32 cellular contexts compared by ENCODE assay signal in the genomic region with DNA sequence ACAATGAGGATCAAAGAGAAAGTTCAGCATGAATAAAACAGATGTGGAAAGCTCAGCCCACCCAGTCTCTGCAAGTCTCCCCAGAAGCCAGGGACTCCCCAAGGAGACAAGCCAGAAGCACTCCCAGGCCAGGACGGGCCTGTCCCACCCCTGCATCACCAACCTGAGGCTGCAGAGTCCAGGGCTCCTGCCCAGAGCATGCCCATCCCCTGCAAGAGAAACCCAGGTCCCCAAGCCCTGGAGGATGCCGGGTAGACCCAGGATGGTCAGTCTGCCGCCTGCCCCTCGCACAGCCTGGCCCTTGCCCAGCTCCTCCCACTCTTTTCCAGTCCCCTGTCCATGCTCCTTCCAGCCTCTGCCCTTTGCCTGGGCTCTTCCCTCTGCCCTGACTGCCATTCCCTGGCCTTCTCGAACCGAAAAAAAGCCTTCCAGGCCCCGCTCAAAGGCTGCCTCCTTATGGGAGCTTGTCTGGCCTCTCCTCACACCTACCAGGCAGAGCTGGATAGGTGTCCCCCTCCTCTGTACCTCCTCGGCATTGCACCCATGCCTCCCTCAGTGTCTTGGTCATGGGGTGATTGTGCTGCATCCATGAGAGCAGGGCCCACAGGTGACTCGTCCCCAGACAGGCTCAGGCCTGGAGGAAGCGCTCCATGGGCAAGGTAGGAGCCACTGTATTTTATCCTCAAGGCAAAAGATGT. TPM values are rescaled to one million over a fixed set of nuclear protein-coding genes. Genes with fewer than 3 reads are reported as not detected.
A peak's percentile ranks its signal among the peaks of the same experiment; 100 is the strongest.
DNase-seq lines count a peak whose midpoint lies in the region; ATAC-seq and TF ChIP-seq lines count a peak whose summit lies in the region.
"Had no signal": no experiment of that assay in that cellular context is flagged by ENCODE, and none has a peak within 500 bp of the region (broad histone marks: within the 10 kb centered on the region; RNA-seq: fewer than 3 reads in every experiment).

No MANE protein-coding gene starts in this region.

- no peak overlapping the region for H3K4me2 ChIP-seq in osteoblast (ENCODE audit: insufficient read depth, low read length)
- H3K4me2 ChIP-seq: SK-N-SH, smooth muscle cell had no signal

- ATAC-seq in Panc1: peak; percentile 29; the same call in 1 of the 2 replicates
- ATAC-seq: activated CD4-positive, alpha-beta T cell treated with anti-CD3 and anti-CD28 coated beads for 36 hours; activated T-cell treated with anti-CD3 and anti-CD28 coated beads, Interleukin-2, amount 50 U/mL, for 72 hours; left lung; T-helper 17 cell had no signal

- H3K4me3 ChIP-seq in Panc1 (ENCODE audit: low read depth in 2 of 2, low read length in 2 of 2) (no peak overlapping the region), endodermal cell (ENCODE audit: low read length) (no peak overlapping the region), osteoblast (ENCODE audit: insufficient read depth, low read length) (no peak overlapping the region), thyroid gland (replicated peaks in 1 of 3) (no peak overlapping the region)
- H3K4me3 ChIP-seq: left lung, smooth muscle cell, transverse colon had no signal

- H2AFZ ChIP-seq in osteoblast (ENCODE audit: low read length): no peak overlapping the region

- TF ChIP-seq POLR2A in thyroid gland (IDR thresholded peaks at IDR 0.05): no peak

- TF ChIP-seq CTCF in Panc1 (IDR thresholded peaks at IDR 0.05) (no peak), endodermal cell (conservative IDR thresholded peaks at IDR 0.05) (peak; percentile 57), osteoblast (IDR thresholded peaks at IDR 0.05; ENCODE audit: extremely low read depth, low read depth, low read length) (no peak), thyroid gland (IDR thresholded peaks at IDR 0.05) (no peak)

- peak; percentile 12 for DNase-seq in activated T-cell treated with anti-CD3 and anti-CD28 coated beads, Interleukin-2, amount 50 U/mL, for 24 hours
- DNase-seq in activated T-cell treated with anti-CD3 and anti-CD28 coated beads, Interleukin-2, amount 50 U/mL, for 1 hour: no peak
- DNase-seq in Panc1 (ENCODE audit: low read depth, low spot score): no peak
- DNase-seq in endodermal cell: peak; percentile 69
- DNase-seq in osteoblast (ENCODE audit: insufficient read length, low spot score, missing footprints): peak; percentile 65
- no peak for DNase-seq in thyroid gland
- DNase-seq in 8988T: no peak
- DNase-seq in retina: no peak
- DNase-seq: activated CD4-positive, alpha-beta T cell treated with anti-CD3 and anti-CD28 coated beads for 36 hours; activated T-cell treated with anti-CD3 and anti-CD28 coated beads, Interleukin-2, amount 50 U/mL, for 72 hours; anterior cingulate cortex; caudate nucleus; CD4-positive, alpha-beta memory T cell; dermis blood vessel endothelial cell; GF-D8; KBM-7; left lung; MM.1S; naive B cell; NCI-H1417 treated with DMSO at 0.1 percent for 48 hours; nucleus accumbens; RPMI8226; SK-N-SH; stimulated activated CD4-positive, alpha-beta T cell treated with anti-CD3 and anti-CD28 coated beads, Interleukin-1b, Interleukin-23, amount 100 ng/mL, for 48 hours; T-helper 17 cell; transverse colon had no signal

- no peak overlapping the region for H3K4me3 Mint-ChIP-seq in activated T-cell treated with anti-CD3 and anti-CD28 coated beads, Interleukin-2, amount 50 U/mL, for 24 hours
- no peak overlapping the region for H3K4me3 Mint-ChIP-seq in endodermal cell
- H3K4me3 Mint-ChIP-seq: activated CD4-positive, alpha-beta T cell treated with anti-CD3 and anti-CD28 coated beads for 36 hours; activated naive CD4-positive, alpha-beta T cell treated with anti-CD3 and anti-CD28 coated beads, Interleukin-2, amount 50 U/mL, for 24 hours; activated T-cell treated with anti-CD3 and anti-CD28 coated beads, Interleukin-2, amount 50 U/mL, for 72 hours; CD4-positive, alpha-beta memory T cell; mesothelial cell of epicardium; naive B cell; T-helper 17 cell had no signal

- peaks cover 17% of the 10 kb centered on the region for H3K4me1 Mint-ChIP-seq in activated T-cell treated with anti-CD3 and anti-CD28 coated beads, Interleukin-2, amount 50 U/mL, for 24 hours (ENCODE audit: low read depth)
- H3K4me1 Mint-ChIP-seq in endodermal cell: peaks cover 12% of the 10 kb centered on the region
- H3K4me1 Mint-ChIP-seq: mesothelial cell of epicardium had no signal

- H3K36me3 ChIP-seq in Panc1 (ENCODE audit: control insufficient read depth, insufficient read depth, low read length): no peaks in the 10 kb centered on the region
- no peaks in the 10 kb centered on the region for H3K36me3 ChIP-seq in endodermal cell (ENCODE audit: control insufficient read depth, insufficient read depth, low read length)
- no peaks in the 10 kb centered on the region for H3K36me3 ChIP-seq in osteoblast (ENCODE audit: insufficient read depth, low read length)
- no peaks in the 10 kb centered on the region for H3K36me3 ChIP-seq in thyroid gland
- H3K36me3 ChIP-seq: left lung, transverse colon had no signal

- POLR2A ChIA-PET in Panc1 (lab: Charles Lee): interaction anchor here (0.7 kb wide), 1 partner anchor 76 kb away, joined by 4 read pairs; no protein-coding TSS in a partner anchor

- H3K27ac ChIP-seq in Panc1 (ENCODE audit: low read length): no peak overlapping the region
- no peak overlapping the region for H3K27ac ChIP-seq in endodermal cell (ENCODE audit: low read depth, low read length)
- H3K27ac ChIP-seq in osteoblast (ENCODE audit: low read depth, low read length): no peak overlapping the region
- no peak overlapping the region for H3K27ac ChIP-seq in thyroid gland
- H3K27ac ChIP-seq: left lung, transverse colon had no signal

- no peaks in the 10 kb centered on the region for H3K79me2 ChIP-seq in osteoblast (ENCODE audit: insufficient read depth, low read length)

- no peaks in the 10 kb centered on the region for H3K36me3 Mint-ChIP-seq in activated T-cell treated with anti-CD3 and anti-CD28 coated beads, Interleukin-2, amount 50 U/mL, for 24 hours (ENCODE audit: low read depth)
- H3K36me3 Mint-ChIP-seq in endodermal cell (ENCODE audit: low read depth): no peaks in the 10 kb centered on the region
- H3K36me3 Mint-ChIP-seq: activated naive CD4-positive, alpha-beta T cell treated with anti-CD3 and anti-CD28 coated beads, Interleukin-2, amount 50 U/mL, for 24 hours; CD4-positive, alpha-beta memory T cell; mesothelial cell of epicardium; naive B cell had no signal

- no peak overlapping the region for H3K9ac ChIP-seq in endodermal cell (ENCODE audit: extremely low read depth, low read length, poor library complexity, severe bottlenecking)
- H3K9ac ChIP-seq: SK-N-SH had no signal

- BruUV-seq in Panc1 (replicated peaks; lab: Mats Ljungman, UMichigan): no TSS peak

- no peaks in the 10 kb centered on the region for H3K9me3 Mint-ChIP-seq in activated T-cell treated with anti-CD3 and anti-CD28 coated beads, Interleukin-2, amount 50 U/mL, for 24 hours
- no peaks in the 10 kb centered on the region for H3K9me3 Mint-ChIP-seq in endodermal cell
- H3K9me3 Mint-ChIP-seq: activated naive CD4-positive, alpha-beta T cell treated with anti-CD3 and anti-CD28 coated beads, Interleukin-2, amount 50 U/mL, for 24 hours; activated T-cell treated with anti-CD3 and anti-CD28 coated beads, Interleukin-2, amount 50 U/mL, for 72 hours; mesothelial cell of epicardium had no signal

- H3K27me3 Mint-ChIP-seq in activated T-cell treated with anti-CD3 and anti-CD28 coated beads, Interleukin-2, amount 50 U/mL, for 24 hours: peaks cover 12% of the 10 kb centered on the region
- H3K27me3 Mint-ChIP-seq in endodermal cell (ENCODE audit: insufficient read depth): peaks cover 48% of the 10 kb centered on the region
- H3K27me3 Mint-ChIP-seq: activated CD4-positive, alpha-beta T cell treated with anti-CD3 and anti-CD28 coated beads for 36 hours had no signal

- WGBS in endodermal cell (ENCODE audit: insufficient coverage in 1 of 2, insufficient read length in 1 of 2), 2 experiments: 89 to 98% methylated on average over 5 to 10 of the region's 10 CpGs
- 93 to 94% methylated on average over 7 to 10 of the region's 10 CpGs for WGBS in thyroid gland, 2 donors

- H4K20me1 ChIP-seq in osteoblast (ENCODE audit: insufficient read depth, low read length): no peaks in the 10 kb centered on the region

- CTCF ChIA-PET in Panc1 (lab: Charles Lee): no interaction called here

- intact Hi-C loops in Panc1 (cut with micrococcal nuclease; ENCODE audit: unreplicated experiment): no loop called here
- intact Hi-C loops in thyroid gland (cut with DNase I): no loop called here

- H3K4me1 ChIP-seq in Panc1 (ENCODE audit: control insufficient read depth, insufficient read depth, low read length) (no peaks in the 10 kb centered on the region), endodermal cell (ENCODE audit: control insufficient read depth, insufficient read depth, low read length) (peaks cover 2% of the 10 kb centered on the region), osteoblast (ENCODE audit: insufficient read depth, low read length) (no peaks in the 10 kb centered on the region), thyroid gland (no peaks in the 10 kb centered on the region)
- H3K4me1 ChIP-seq: transverse colon had no signal

- no peak overlapping the region for H3K27ac Mint-ChIP-seq in activated T-cell treated with anti-CD3 and anti-CD28 coated beads, Interleukin-2, amount 50 U/mL, for 24 hours
- H3K27ac Mint-ChIP-seq in endodermal cell: no peak overlapping the region
- H3K27ac Mint-ChIP-seq: activated CD4-positive, alpha-beta T cell treated with anti-CD3 and anti-CD28 coated beads for 36 hours; activated naive CD4-positive, alpha-beta T cell treated with anti-CD3 and anti-CD28 coated beads, Interleukin-2, amount 50 U/mL, for 24 hours; activated T-cell treated with anti-CD3 and anti-CD28 coated beads, Interleukin-2, amount 50 U/mL, for 72 hours; mesothelial cell of epicardium; naive B cell; T-helper 17 cell had no signal

- H3K27me3 ChIP-seq in Panc1 (ENCODE audit: control insufficient read depth, insufficient read depth, low read length) (no peaks in the 10 kb centered on the region), endodermal cell (ENCODE audit: control insufficient read depth, insufficient read depth, low read length, poor library complexity, severe bottlenecking) (peaks cover 14% of the 10 kb centered on the region), osteoblast (ENCODE audit: insufficient read depth, low read length) (peaks cover 15% of the 10 kb centered on the region), thyroid gland (no peaks in the 10 kb centered on the region)
- H3K27me3 ChIP-seq: left lung had no signal

- in situ Hi-C loops in Panc1 (cut with HindIII; ENCODE audit: low pct_unique_long_range_greater_than_20kb, low sequenced_read_pairs): no loop called here

- H3K9me3 ChIP-seq in Panc1 (ENCODE audit: control insufficient read depth, insufficient read depth, low read depth, low read length): no peaks in the 10 kb centered on the region
- no peaks in the 10 kb centered on the region for H3K9me3 ChIP-seq in endodermal cell (ENCODE audit: control insufficient read depth, low read length)
- H3K9me3 ChIP-seq in osteoblast (ENCODE audit: low read depth, low read length): no peaks in the 10 kb centered on the region
- H3K9me3 ChIP-seq in thyroid gland: no peaks in the 10 kb centered on the region
- H3K9me3 ChIP-seq: left lung, SK-N-SH, transverse colon had no signal

RNA-seq across cellular contexts. Expression of a gene that starts 44.8 kb away (rescaled TPM):
- total RNA-seq in Panc1 (2021; ENCODE audit: unreplicated experiment) (not detected), endodermal cell (under 1 TPM in 1 of 2 donors, not detected in 1; 0.18 TPM), osteoblast (0.29 and 0.36 TPM in 2 replicates), thyroid gland (under 1 TPM in 2 of 4 donors, not detected in 2; 0.38 to 0.54 TPM)
- 0.15 TPM for polyA plus RNA-seq in Panc1 (2012; ENCODE audit: insufficient read length)
- 0.61 TPM for polyA plus RNA-seq in endodermal cell (2013, experiment 1 of 2)
- 0.33 TPM for polyA plus RNA-seq in endodermal cell (2013, experiment 2 of 2)
- total RNA-seq: A673; activated CD4-positive, alpha-beta T cell treated with anti-CD3 and anti-CD28 coated beads for 36 hours; activated T-cell treated with anti-CD3 and anti-CD28 coated beads, Interleukin-2, amount 50 U/mL, for 72 hours; CD4-positive, alpha-beta memory T cell; fibroblast of lung; HT1080; T-helper 17 cell had no signal

Comparison
In these comparisons a context has a peak if more than half of its experiments do, and no peak if none do; other contexts are left out.
1. DNase-seq: peak in activated T-cell treated with anti-CD3 and anti-CD28 coated beads, Interleukin-2, amount 50 U/mL, for 24 hours (single experiment), endodermal cell (single experiment) and osteoblast (single experiment); none in activated T-cell treated with anti-CD3 and anti-CD28 coated beads, Interleukin-2, amount 50 U/mL, for 1 hour (single experiment), Panc1 (single experiment), thyroid gland (0 of 2), 8988T (single experiment) and retina (single experiment).